ENCODE assay signal across 8 cellular contexts in genomic region chr16:27203429-27204231, GRCh38. TPM values are rescaled to one million over a fixed set of nuclear protein-coding genes. Genes with fewer than 3 reads are reported as not detected.
DNase-seq lines count a peak whose midpoint lies in the region; ATAC-seq and TF ChIP-seq lines count a peak whose summit lies in the region.

Gene KDM8 (plus strand): TSS chr16:27203526. CDS start chr16:27210124, 6,598 bp downstream.

- no peak for TF ChIP-seq EP300 in esophagus muscularis mucosa (IDR thresholded peaks at IDR 0.05)

- TF ChIP-seq CTCF in Panc1 (IDR thresholded peaks at IDR 0.05) (no peak), esophagus muscularis mucosa (IDR thresholded peaks at IDR 0.05) (no peak)

- WGBS in esophagus muscularis mucosa, result under 1% methylated on average over 35 of the region's 69 CpGs

- H3K36me3 ChIP-seq in Panc1 (ENCODE audit: control insufficient read depth, insufficient read depth, low read length) (no peaks in the 10 kb centered on the region), esophagus muscularis mucosa (peaks cover 0 to 13% (median 3%) of the 10 kb centered on the region in 4 donors), muscle layer of duodenum (ENCODE audit: control insufficient read depth in 1 of 2, insufficient read depth in 2 of 2, low read length in 2 of 2) (peaks cover 0 to 5% of the 10 kb centered on the region in 2 donors)

- POLR2A ChIA-PET in Panc1 (lab: Charles Lee), result no interaction called here

- no peaks in the 10 kb centered on the region for H3K9me3 ChIP-seq in Panc1 (ENCODE audit: control insufficient read depth, insufficient read depth, low read depth, low read length)
- H3K9me3 ChIP-seq in esophagus muscularis mucosa, result no peaks in the 10 kb centered on the region
- H3K9me3 ChIP-seq in muscle layer of duodenum (ENCODE audit: control insufficient read depth in 1 of 2, low read length in 2 of 2), result no peaks in the 10 kb centered on the region

- TF ChIP-seq POLR2A in esophagus muscularis mucosa (IDR thresholded peaks at IDR 0.05; ENCODE audit: low read depth), result peak; percentile 35

- peak within 1 kb of the TSS; percentile 95 for H3K27ac ChIP-seq in Panc1 (ENCODE audit: low read length)
- peak within 1 kb of the TSS; percentile 94 to 97 (median 95) for H3K27ac ChIP-seq in esophagus muscularis mucosa (replicated peaks in 1 of 4)
- H3K27ac ChIP-seq in muscle layer of duodenum (ENCODE audit: low read length), result peak within 1 kb of the TSS; percentile 98

- peaks cover 7% of the 10 kb centered on the region; the same call in 1 of the 2 replicates for H3K4me1 ChIP-seq in Panc1 (ENCODE audit: control insufficient read depth, insufficient read depth, low read length)
- H3K4me1 ChIP-seq in esophagus muscularis mucosa, result peaks cover 11 to 26% (median 16%) of the 10 kb centered on the region in 4 donors
- H3K4me1 ChIP-seq in muscle layer of duodenum (ENCODE audit: control insufficient read depth in 1 of 2, insufficient read depth in 2 of 2, low read length in 2 of 2), result peaks cover 4 to 10% of the 10 kb centered on the region in 2 donors

- CTCF ChIA-PET in Panc1 (lab: Charles Lee), result no interaction called here

- H3K27me3 ChIP-seq in Panc1 (ENCODE audit: control insufficient read depth, insufficient read depth, low read length) (no peaks in the 10 kb centered on the region), esophagus muscularis mucosa (no peaks in the 10 kb centered on the region), muscle layer of duodenum (ENCODE audit: low read depth, low read length) (no peaks in the 10 kb centered on the region)

- ATAC-seq in GM21723 (IDR thresholded peaks at IDR 0.05; ENCODE audit: unreplicated experiment) (peak; percentile 72), Panc1 (peak; percentile 96)

- intact Hi-C loops in Panc1 (cut with micrococcal nuclease; ENCODE audit: unreplicated experiment) (no loop called here), esophagus muscularis mucosa (cut with DNase I) (no loop called here)

- H3K4me3 ChIP-seq in Panc1 (ENCODE audit: low read depth in 2 of 2, low read length in 2 of 2) (peak within 1 kb of the TSS; percentile 81 to 95), esophagus muscularis mucosa (peak within 1 kb of the TSS; percentile 62 to 76 (median 70)), muscle layer of duodenum (ENCODE audit: low read depth in 1 of 2, low read length in 2 of 2) (peak within 1 kb of the TSS; percentile 81 to 87)

- no TSS peak for BruUV-seq in Panc1 (replicated peaks; lab: Mats Ljungman, UMichigan)

- peak; percentile 99 for DNase-seq in DMS53 (lab: John Stamatoyannopoulos, UW)
- peak; percentile 97 for DNase-seq in KG1 (lab: John Stamatoyannopoulos, UW)
- DNase-seq in Panc1 (ENCODE audit: low read depth, low spot score), result peak; percentile 99
- DNase-seq in activated T-cell treated with anti-CD3 and anti-CD28 coated beads, Interleukin-2, amount 50 U/mL, for 48 hours, result peak; percentile 99
- DNase-seq in esophagus muscularis mucosa (ENCODE audit: extremely low spot score), result peak; percentile 99
- DNase-seq in stimulated activated CD8-positive, alpha-beta memory T cell treated with anti-CD3 and anti-CD28 coated beads, Interleukin-7, amount 100 ng/mL, for 4 hours (ENCODE audit: low read depth in 2 of 2), result peak; percentile 100

- in situ Hi-C loops in Panc1 (cut with HindIII; ENCODE audit: low pct_unique_long_range_greater_than_20kb, low sequenced_read_pairs), result no loop called here

RNA-seq across cellular contexts. Expression of gene KDM8, which starts in this region (rescaled TPM):
- total RNA-seq in Panc1 (2021; ENCODE audit: unreplicated experiment) (7.9 TPM), esophagus muscularis mucosa (1 to 10 TPM; 2.5 to 7.1 (median 3.7) TPM)
- 5.1 TPM for polyA plus RNA-seq in Panc1 (2012; ENCODE audit: insufficient read length)

Comparison
In these comparisons a context has a peak if more than half of its experiments do, and no peak if none do; other contexts are left out.
1. Peak in every context shown above with its lines: DNase-seq, ATAC-seq, H3K4me3 ChIP-seq and H3K27ac ChIP-seq.